In genomic region chr2:149330127-149331022, GRCh38 we compare ENCODE assay signal across 1 cellular context.
A peak's percentile ranks its signal among the peaks of the same experiment; 100 is the strongest.
TF ChIP-seq lines count a peak whose summit lies in the region.

Gene LYPD6, plus strand, starts transcription at chr2:149330587. Its CDS starts 107,122 bp downstream, at chr2:149437709.

TF ChIP-seq in HEK293, 187 proteins besides CTCF, POLR2A, EP300 and RAD21 (continued from another document):
- TF ChIP-seq ZNF37A (tag by site-specific recombination; IDR thresholded peaks at IDR 0.05), result no peak
- no peak for TF ChIP-seq ZNF530 (tag by site-specific recombination; IDR thresholded peaks at IDR 0.05; ENCODE audit: low read depth)
- peak; percentile 66; the same call in 1 of the 2 replicates for TF ChIP-seq KLF10 (tag by site-specific recombination; IDR thresholded peaks at IDR 0.05)
- no peak for TF ChIP-seq ZNF747 (tag by site-specific recombination; IDR thresholded peaks at IDR 0.05)
- no peak for TF ChIP-seq ZNF146 (tag by site-specific recombination; IDR thresholded peaks at IDR 0.05)
- TF ChIP-seq ZNF701 (tag by site-specific recombination; IDR thresholded peaks at IDR 0.05), result no peak
- TF ChIP-seq GFI1B (tag by site-specific recombination; IDR thresholded peaks at IDR 0.05), result no peak
- no peak for TF ChIP-seq ZNF510 (tag by site-specific recombination; IDR thresholded peaks at IDR 0.05; ENCODE audit: insufficient replicate concordance)
- TF ChIP-seq ZNF354C (tag by site-specific recombination; IDR thresholded peaks at IDR 0.05; ENCODE audit: borderline replicate concordance, low read depth), result no peak
- no peak for TF ChIP-seq YY2 (tag by site-specific recombination; IDR thresholded peaks at IDR 0.05)
- no peak; the same call in 1 of the 2 replicates for TF ChIP-seq ZBTB11 (tag by site-specific recombination; conservative IDR thresholded peaks at IDR 0.05; ENCODE audit: low read depth)
- no peak for TF ChIP-seq ZNF202 (tag by site-specific recombination; IDR thresholded peaks at IDR 0.05; ENCODE audit: borderline replicate concordance)
- TF ChIP-seq ZNF138 (tag by site-specific recombination; IDR thresholded peaks at IDR 0.05; ENCODE audit: borderline replicate concordance), result no peak
- TF ChIP-seq ZNF843 (tag by site-specific recombination; IDR thresholded peaks at IDR 0.05), result 0 out of 2 replicates have a peak, but pooled peaks have one; percentile 15
- no peak for TF ChIP-seq ZNF621 (tag by site-specific recombination; IDR thresholded peaks at IDR 0.05)
- TF ChIP-seq ZNF518A (tag by site-specific recombination; conservative IDR thresholded peaks at IDR 0.05; ENCODE audit: low read depth), result no peak
- TF ChIP-seq ZBTB21 (tag by site-specific recombination; IDR thresholded peaks at IDR 0.05), result no peak
- no peak for TF ChIP-seq REPIN1 (tag by site-specific recombination; IDR thresholded peaks at IDR 0.05; ENCODE audit: low read depth)
- TF ChIP-seq REST (tag by site-specific recombination; IDR thresholded peaks at IDR 0.05), result no peak
- TF ChIP-seq PATZ1 (tag by site-specific recombination; IDR thresholded peaks at IDR 0.05), result peak; percentile 47
- TF ChIP-seq ZNF76 (tag by site-specific recombination; IDR thresholded peaks at IDR 0.05; ENCODE audit: borderline replicate concordance, low read depth), result no peak
- no peak for TF ChIP-seq HOXD13 (CRISPR knock-in tag; IDR thresholded peaks at IDR 0.05; ENCODE audit: borderline replicate concordance)
- TF ChIP-seq ZFHX2 (tag by site-specific recombination; conservative IDR thresholded peaks at IDR 0.05), result peak; percentile 79
- no peak for TF ChIP-seq ZNF133 (tag by site-specific recombination; IDR thresholded peaks at IDR 0.05)
- peak; percentile 30; the same call in 1 of the 2 replicates for TF ChIP-seq ZFP69B (tag by site-specific recombination; IDR thresholded peaks at IDR 0.05)
- TF ChIP-seq ZNF777 (tag by site-specific recombination; IDR thresholded peaks at IDR 0.05; ENCODE audit: borderline replicate concordance), result 0 out of 2 replicates have a peak, but pooled peaks have one; percentile 9
- TF ChIP-seq ZNF2 (tag by site-specific recombination; IDR thresholded peaks at IDR 0.05), result peak; percentile 30; the same call in 1 of the 2 replicates
- no peak for TF ChIP-seq ZNF449 (tag by site-specific recombination; IDR thresholded peaks at IDR 0.05)
